In the genomic region with DNA sequence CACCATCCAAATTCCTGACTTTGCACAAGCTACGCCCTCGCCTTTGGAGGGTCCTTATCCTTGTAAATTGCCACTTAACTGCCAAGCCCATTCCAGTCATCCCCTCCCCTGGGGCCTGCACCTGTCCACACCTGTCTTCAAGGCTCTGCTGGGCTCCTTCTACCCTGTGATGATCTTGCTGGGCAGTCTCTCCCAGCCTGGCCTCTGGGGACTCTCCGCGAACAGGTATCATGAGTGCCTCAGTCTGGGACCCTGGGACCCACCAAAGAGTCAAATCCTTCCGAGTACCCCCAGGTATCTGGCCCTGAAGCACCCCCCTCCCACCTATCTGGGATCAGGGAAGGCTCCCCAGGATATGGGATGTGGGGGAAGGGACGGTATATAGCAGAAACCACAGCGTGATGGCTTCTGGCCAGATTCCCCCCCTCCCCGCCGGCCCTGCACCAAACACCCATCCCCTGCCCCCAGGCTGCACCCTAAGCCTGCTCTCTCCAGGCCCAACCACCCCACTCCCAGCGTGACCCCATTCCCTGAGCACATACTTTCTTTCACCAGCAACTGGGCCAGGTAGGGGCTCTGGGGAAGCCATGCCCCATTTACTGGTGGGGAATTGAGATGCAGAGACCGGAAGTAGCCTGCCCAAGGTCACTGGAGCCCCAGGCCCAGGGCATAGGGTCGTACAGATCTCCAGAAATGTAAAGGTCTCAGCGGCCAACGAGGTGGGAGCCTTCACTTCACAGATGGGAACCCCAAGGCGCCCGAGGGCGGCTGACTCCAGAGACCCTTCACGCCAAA, we compare ENCODE assay signal across 1 cellular context.
TF ChIP-seq lines count a peak whose summit lies in the region.

No MANE protein-coding gene starts in this region.

TF ChIP-seq in HepG2, 621 proteins besides CTCF, POLR2A, EP300 and RAD21 (continued from another document):
- TF ChIP-seq KAT2B (IDR thresholded peaks at IDR 0.05; ENCODE audit: borderline replicate concordance, low read depth, low read length): no peak
- TF ChIP-seq ZNF33B (CRISPR knock-in tag; IDR thresholded peaks at IDR 0.05): no peak
- TF ChIP-seq TCF12 (IDR thresholded peaks at IDR 0.05): no peak
- TF ChIP-seq TCF12 (CRISPR knock-in tag; IDR thresholded peaks at IDR 0.05): 0 out of 2 replicates have a peak, but pooled peaks have one; percentile 17
- no peak for TF ChIP-seq ZSCAN25 (CRISPR knock-in tag; IDR thresholded peaks at IDR 0.05)
- TF ChIP-seq HHEX (CRISPR knock-in tag; IDR thresholded peaks at IDR 0.05): no peak
- peak; percentile 42; the same call in 1 of the 2 replicates for TF ChIP-seq ZNF768 (CRISPR knock-in tag; IDR thresholded peaks at IDR 0.05)
